Comparison of ENCODE assay signal across 27 cellular contexts in genomic region chr4:23039813-23040212, GRCh38.
DNase-seq lines count a peak whose midpoint lies in the region; ATAC-seq and TF ChIP-seq lines count a peak whose summit lies in the region.
"Had no signal": no experiment of that assay in that cellular context is flagged by ENCODE, and none has a peak within 500 bp of the region (broad histone marks: within the 10 kb centered on the region; RNA-seq: fewer than 3 reads in every experiment).

No MANE protein-coding gene starts in this region.

- in situ Hi-C loops in Caki2 (cut with HindIII; ENCODE audit: low pct_unique_long_range_greater_than_20kb, low sequenced_read_pairs): no loop called here

- peak; percentile 90 for ATAC-seq in RWPE2 (ENCODE audit: low read depth)
- ATAC-seq: heart right ventricle; stimulated activated naive CD8-positive, alpha-beta T cell treated with anti-CD3 and anti-CD28 coated beads, Interleukin-15, Interleukin-2, amounts not matched to agents 100 U/mL and 50 U/mL, for 24 hours had no signal

- H3K4me3 ChIP-seq in RWPE2 (ENCODE audit: severe bottlenecking) (no peak overlapping the region), osteoblast (ENCODE audit: insufficient read depth, low read length) (no peak overlapping the region)
- H3K4me3 ChIP-seq: cardiac muscle cell, HAP-1, heart right ventricle, lung, ovary, SJSA1 had no signal

- TF ChIP-seq CTCF in RWPE2 (IDR thresholded peaks at IDR 0.05; ENCODE audit: poor library complexity, severe bottlenecking) (no peak), osteoblast (IDR thresholded peaks at IDR 0.05; ENCODE audit: extremely low read depth, low read depth, low read length) (no peak)

- H3K79me2 ChIP-seq in osteoblast (ENCODE audit: insufficient read depth, low read length): no peaks in the 10 kb centered on the region

- H3K4me1 ChIP-seq in RWPE2 (ENCODE audit: insufficient read depth, poor library complexity, severe bottlenecking): peaks cover 8% of the 10 kb centered on the region
- peaks cover 4% of the 10 kb centered on the region for H3K4me1 ChIP-seq in osteoblast (ENCODE audit: insufficient read depth, low read length)
- H3K4me1 ChIP-seq: BE2C, HAP-1, heart right ventricle, SJSA1 had no signal

- H3K27ac ChIP-seq in RWPE2 (ENCODE audit: poor library complexity, severe bottlenecking) (peak overlapping the region; percentile 47), osteoblast (ENCODE audit: low read depth, low read length) (no peak overlapping the region)
- H3K27ac ChIP-seq: cardiac muscle cell, heart right ventricle, ovary, SJSA1 had no signal

- peak; percentile 92 for DNase-seq in Caki2 (ENCODE audit: low read depth)
- no peak for DNase-seq in RWPE2 (ENCODE audit: low spot score)
- DNase-seq in glomerular visceral epithelial cell (ENCODE audit: extremely low spot score): peak; percentile 56
- DNase-seq in osteoblast (ENCODE audit: insufficient read length, low spot score, missing footprints): no peak
- DNase-seq in ureter (ENCODE audit: low spot score): no peak
- DNase-seq in DMS79 (lab: John Stamatoyannopoulos, UW): no peak
- no peak for DNase-seq in dermis blood vessel endothelial cell
- DNase-seq: activated CD4-positive, alpha-beta T cell treated with anti-CD3 and anti-CD28 coated beads, Interleukin-2, amount 10 ng/mL, durations not matched to agents 24 days and 14 days; activated effector memory CD4-positive, alpha-beta T cell treated with Interleukin-2 at 50 U/mL for 16 hours; BE2C; CD8-positive, alpha-beta memory T cell; DMS153; effector memory CD4-positive, alpha-beta T cell; heart right ventricle; Kasumi-1; kidney; NCI-H1436 treated with DMSO at 0.1 percent for 48 hours; NCI-H345; ovary; small intestine; stimulated activated CD4-positive, alpha-beta T cell treated with anti-CD3 and anti-CD28 coated beads, Interleukin-1b, Interleukin-23, amount 100 ng/mL, for 48 hours; stimulated activated naive CD8-positive, alpha-beta T cell treated with anti-CD3 and anti-CD28 coated beads, Interleukin-15, Interleukin-2, amounts not matched to agents 100 U/mL and 50 U/mL, for 24 hours; T-helper 9 cell had no signal

- H3K9me3 ChIP-seq in RWPE2 (ENCODE audit: severe bottlenecking) (no peaks in the 10 kb centered on the region), osteoblast (ENCODE audit: low read depth, low read length) (no peaks in the 10 kb centered on the region)
- H3K9me3 ChIP-seq: BE2C, HAP-1, heart right ventricle, ovary, SJSA1 had no signal

- H3K4me2 ChIP-seq in osteoblast (ENCODE audit: insufficient read depth, low read length): no peak overlapping the region

- H2AFZ ChIP-seq in osteoblast (ENCODE audit: low read length): peak overlapping the region; percentile 32

- no peaks in the 10 kb centered on the region for H3K36me3 ChIP-seq in RWPE2 (ENCODE audit: low read depth)
- no peaks in the 10 kb centered on the region for H3K36me3 ChIP-seq in osteoblast (ENCODE audit: insufficient read depth, low read length)
- H3K36me3 ChIP-seq: BE2C, cardiac muscle cell, HAP-1, heart right ventricle, ovary, SJSA1 had no signal

- H4K20me1 ChIP-seq in osteoblast (ENCODE audit: insufficient read depth, low read length): no peaks in the 10 kb centered on the region

- H3K27me3 ChIP-seq in RWPE2 (ENCODE audit: insufficient read depth, poor library complexity, severe bottlenecking) (no peaks in the 10 kb centered on the region), osteoblast (ENCODE audit: insufficient read depth, low read length) (no peaks in the 10 kb centered on the region)
- H3K27me3 ChIP-seq: BE2C, cardiac muscle cell, heart right ventricle, ovary, SJSA1 had no signal

Comparison
In these comparisons a context has a peak if more than half of its experiments do, and no peak if none do; other contexts are left out.
1. DNase-seq: peak in Caki2 (single experiment) and glomerular visceral epithelial cell (single experiment); none in RWPE2 (single experiment), osteoblast (single experiment), ureter (single experiment), DMS79 (single experiment) and dermis blood vessel endothelial cell (single experiment).